ENCODE assay signal across 1 cellular context in genomic region chr5:180071418-180072255, GRCh38.
A peak's percentile ranks its signal among the peaks of the same experiment; 100 is the strongest.
TF ChIP-seq lines count a peak whose summit lies in the region.

TSS of gene RNF130 (minus strand) at chr5:180071759. CDS start at chr5:180071702, 57 bp downstream.

TF ChIP-seq in HEK293, 187 proteins besides CTCF, POLR2A, EP300 and RAD21 (continued from another document and continues in another):
- TF ChIP-seq KLF8 (tag by site-specific recombination; IDR thresholded peaks at IDR 0.05) (peak; percentile 95), ZNF777 (tag by site-specific recombination; IDR thresholded peaks at IDR 0.05; ENCODE audit: borderline replicate concordance) (peak; percentile 98), BCL11A (tag by site-specific recombination; IDR thresholded peaks at IDR 0.05; ENCODE audit: low read depth) (0 out of 2 replicates have a peak, but pooled peaks have one; percentile 63), SP2 (tag by site-specific recombination; IDR thresholded peaks at IDR 0.05) (peak; percentile 76), ZNF350 (tag by site-specific recombination; IDR thresholded peaks at IDR 0.05) (0 out of 2 replicates have a peak, but pooled peaks have one; percentile 67), ZNF2 (tag by site-specific recombination; IDR thresholded peaks at IDR 0.05) (no peak; the same call in 1 of the 2 replicates), IKZF3 (tag by site-specific recombination; IDR thresholded peaks at IDR 0.05) (0 out of 2 replicates have a peak, but pooled peaks have one; percentile 12), ZNF830 (tag by site-specific recombination; IDR thresholded peaks at IDR 0.05; ENCODE audit: low read depth) (no peak), ZNF610 (tag by site-specific recombination; IDR thresholded peaks at IDR 0.05; ENCODE audit: borderline replicate concordance) (no peak; the same call in 1 of the 2 replicates), ZIC2 (tag by site-specific recombination; IDR thresholded peaks at IDR 0.05) (peak; percentile 88), ZNF626 (tag by site-specific recombination; IDR thresholded peaks at IDR 0.05) (no peak; the same call in 1 of the 2 replicates), ZNF398 (tag by site-specific recombination; IDR thresholded peaks at IDR 0.05) (peak; percentile 75), ZNF18 (tag by site-specific recombination; IDR thresholded peaks at IDR 0.05) (no peak), KLF9 (tag by site-specific recombination; IDR thresholded peaks at IDR 0.05; ENCODE audit: low read depth) (peak; percentile 87), ZNF513 (tag by site-specific recombination; IDR thresholded peaks at IDR 0.05) (no peak; the same call in none of the 2 replicates), AEBP2 (tag by site-specific recombination; IDR thresholded peaks at IDR 0.05; ENCODE audit: borderline replicate concordance) (no peak), ZBTB26 (tag by site-specific recombination; optimal IDR thresholded peaks at IDR 0.05) (peak; percentile 98), BCL6B (tag by site-specific recombination; IDR thresholded peaks at IDR 0.05) (no peak), ZNF707 (tag by site-specific recombination; IDR thresholded peaks at IDR 0.05) (no peak), ZNF341 (tag by site-specific recombination; IDR thresholded peaks at IDR 0.05; ENCODE audit: low read depth) (peak; percentile 62), ZNF624 (tag by site-specific recombination; IDR thresholded peaks at IDR 0.05) (no peak), ZSCAN30 (tag by site-specific recombination; IDR thresholded peaks at IDR 0.05) (peak; percentile 83; the same call in 1 of the 2 replicates), ZBTB7A (tag by site-specific recombination; IDR thresholded peaks at IDR 0.05; ENCODE audit: low read depth) (peak; percentile 60; the same call in 1 of the 2 replicates), BCL11B (tag by site-specific recombination; IDR thresholded peaks at IDR 0.05; ENCODE audit: low read depth) (peak; percentile 47; the same call in 1 of the 2 replicates), SALL2 (tag by site-specific recombination; IDR thresholded peaks at IDR 0.05; ENCODE audit: borderline replicate concordance) (no peak), ZNF791 (tag by site-specific recombination; IDR thresholded peaks at IDR 0.05) (0 out of 2 replicates have a peak, but pooled peaks have one; percentile 22), ZNF571 (tag by site-specific recombination; IDR thresholded peaks at IDR 0.05) (no peak), ZNF121 (tag by site-specific recombination; IDR thresholded peaks at IDR 0.05) (peak; percentile 19; the same call in 1 of the 2 replicates), ZNF629 (tag by site-specific recombination; IDR thresholded peaks at IDR 0.05) (peak; percentile 43; the same call in 1 of the 2 replicates), ZNF549 (tag by site-specific recombination; IDR thresholded peaks at IDR 0.05) (peak; percentile 3; the same call in 1 of the 2 replicates), RBAK (tag by site-specific recombination; IDR thresholded peaks at IDR 0.05) (no peak), ZXDB (tag by site-specific recombination; IDR thresholded peaks at IDR 0.05) (no peak), GLIS1 (tag by site-specific recombination; IDR thresholded peaks at IDR 0.05) (peak; percentile 76), ZFHX2 (tag by site-specific recombination; conservative IDR thresholded peaks at IDR 0.05) (peak; percentile 74), ZBTB49 (tag by site-specific recombination; IDR thresholded peaks at IDR 0.05; ENCODE audit: low read depth) (no peak), ZNF596 (tag by site-specific recombination; IDR thresholded peaks at IDR 0.05) (peak; percentile 15; the same call in 1 of the 2 replicates), ZNF488 (tag by site-specific recombination; IDR thresholded peaks at IDR 0.05) (no peak), ZNF138 (tag by site-specific recombination; IDR thresholded peaks at IDR 0.05; ENCODE audit: borderline replicate concordance) (no peak), ZNF112 (tag by site-specific recombination; IDR thresholded peaks at IDR 0.05) (no peak), TSHZ1 (tag by site-specific recombination; IDR thresholded peaks at IDR 0.05; ENCODE audit: borderline replicate concordance) (0 out of 2 replicates have a peak, but pooled peaks have one; percentile 24), REPIN1 (tag by site-specific recombination; IDR thresholded peaks at IDR 0.05; ENCODE audit: low read depth) (no peak), ZNF670 (tag by site-specific recombination; IDR thresholded peaks at IDR 0.05; ENCODE audit: low read depth) (no peak), FEZF1 (tag by site-specific recombination; IDR thresholded peaks at IDR 0.05) (no peak)
